15 cellular contexts compared by ENCODE assay signal in the genomic region with DNA sequence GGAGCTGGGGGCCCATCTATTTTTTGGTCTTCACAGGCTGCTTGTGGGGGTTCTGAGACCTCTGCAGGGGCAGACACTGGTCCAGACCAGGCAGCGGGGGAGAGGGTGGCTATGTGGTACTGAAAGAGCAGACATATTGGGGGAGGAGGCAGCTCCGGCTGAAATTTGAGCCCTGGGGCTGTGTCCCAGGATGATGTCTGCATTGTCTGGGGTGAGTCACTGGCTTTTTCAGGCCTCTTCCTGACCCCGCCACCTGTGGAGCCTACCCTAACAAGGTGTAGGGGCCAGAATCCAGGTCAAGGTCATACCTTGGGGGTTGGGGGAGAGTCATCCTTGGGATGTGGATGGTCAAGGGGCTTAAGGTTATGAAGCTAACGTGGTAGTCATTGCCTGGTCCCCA. TPM values are rescaled to one million over a fixed set of nuclear protein-coding genes. Genes with fewer than 3 reads are reported as not detected.
DNase-seq lines count a peak whose midpoint lies in the region; ATAC-seq and TF ChIP-seq lines count a peak whose summit lies in the region.
"Had no signal": no experiment of that assay in that cellular context is flagged by ENCODE, and none has a peak within 500 bp of the region (broad histone marks: within the 10 kb centered on the region; RNA-seq: fewer than 3 reads in every experiment).

No MANE protein-coding gene starts in this region.

- DNase-seq in DMS53 (lab: John Stamatoyannopoulos, UW) (peak; percentile 46), DMS53 treated with DMSO at 0.1 percent for 48 hours (lab: John Stamatoyannopoulos, UW; ENCODE audit: unreplicated experiment) (no peak), MG63 (peak; percentile 53), fibroblast of mammary gland (ENCODE audit: low read depth) (peak; percentile 48), sigmoid colon (peak; percentile 48), T-cell (no peak), Kasumi-1 (lab: John Stamatoyannopoulos, UW) (no peak)
- DNase-seq: activated CD4-positive, alpha-beta T cell treated with anti-CD3 and anti-CD28 coated beads, Interleukin-2, amount 50 U/mL, for 4 hours; anterior cingulate cortex; Calu3; dorsolateral prefrontal cortex; spleen had no signal

- ATAC-seq in T-cell (replicated peaks in 1 of 4) (no peak), HG03457 (IDR thresholded peaks at IDR 0.05; ENCODE audit: unreplicated experiment) (no peak)
- ATAC-seq: natural killer cell treated with Interleukin-12 subunit alpha and Interleukin-12 subunit beta and Interleukin-15 and Interleukin-18, amount 100 ng/mL, for 72 hours had no signal

- no peaks in the 10 kb centered on the region for H3K27me3 Mint-ChIP-seq in T-cell
- H3K27me3 Mint-ChIP-seq: natural killer cell treated with Interleukin-12 subunit alpha and Interleukin-12 subunit beta and Interleukin-15 and Interleukin-18, amount 100 ng/mL, for 72 hours had no signal

- no peak overlapping the region for H3K4me3 Mint-ChIP-seq in T-cell
- H3K4me3 Mint-ChIP-seq: natural killer cell treated with Interleukin-12 subunit alpha and Interleukin-12 subunit beta and Interleukin-15 and Interleukin-18, amount 100 ng/mL, for 72 hours had no signal

- POLR2A ChIA-PET in T-cell (lab: Charles Lee), result no interaction called here

- CTCF ChIA-PET in T-cell (lab: Charles Lee), result interaction anchor here in 1 of 2 donors (0.8 kb wide), 1 partner anchor 32 kb away, joined by 4 read pairs; no protein-coding TSS in a partner anchor

- peak overlapping the region in 2 of 4 donors; percentile 9 to 65 for H3K27ac ChIP-seq in sigmoid colon
- H3K27ac ChIP-seq: 22Rv1, spleen had no signal

- WGBS in sigmoid colon, 2 donors, result 92 to 96% methylated on average over 4 of the region's 4 CpGs

- no peak overlapping the region for H3K4me3 ChIP-seq in MG63
- H3K4me3 ChIP-seq in fibroblast of mammary gland (ENCODE audit: control insufficient read depth, low read depth, low read length), result no peak overlapping the region
- no peak overlapping the region for H3K4me3 ChIP-seq in sigmoid colon
- H3K4me3 ChIP-seq: spleen had no signal

- H3K4me1 Mint-ChIP-seq in T-cell, result peaks cover 41 to 57% (median 50%) of the 10 kb centered on the region in 3 donors

- H3K9me3 Mint-ChIP-seq in T-cell, result no peaks in the 10 kb centered on the region
- H3K9me3 Mint-ChIP-seq: natural killer cell treated with Interleukin-12 subunit alpha and Interleukin-12 subunit beta and Interleukin-15 and Interleukin-18, amount 100 ng/mL, for 72 hours had no signal

- H3K9me3 ChIP-seq in MG63 (no peaks in the 10 kb centered on the region), sigmoid colon (no peaks in the 10 kb centered on the region)
- H3K9me3 ChIP-seq: spleen had no signal

- H3K36me3 ChIP-seq in MG63, result no peaks in the 10 kb centered on the region
- no peaks in the 10 kb centered on the region for H3K36me3 ChIP-seq in sigmoid colon

- no peak for TF ChIP-seq POLR2A in sigmoid colon (IDR thresholded peaks at IDR 0.05)

- no peak for TF ChIP-seq EP300 in sigmoid colon (IDR thresholded peaks at IDR 0.05)

- H3K4me1 ChIP-seq in sigmoid colon, result peaks cover 0 to 81% (median 61%) of the 10 kb centered on the region in 4 donors

- no peaks in the 10 kb centered on the region for H3K27me3 ChIP-seq in MG63
- no peaks in the 10 kb centered on the region for H3K27me3 ChIP-seq in sigmoid colon
- H3K27me3 ChIP-seq: dorsolateral prefrontal cortex had no signal

- H3K36me3 Mint-ChIP-seq in T-cell, result no peaks in the 10 kb centered on the region
- H3K36me3 Mint-ChIP-seq: natural killer cell treated with Interleukin-12 subunit alpha and Interleukin-12 subunit beta and Interleukin-15 and Interleukin-18, amount 100 ng/mL, for 72 hours had no signal

- TF ChIP-seq CTCF in fibroblast of mammary gland (conservative IDR thresholded peaks at IDR 0.05; ENCODE audit: control insufficient read depth, insufficient read depth, low read depth, low read length) (no peak), sigmoid colon (IDR thresholded peaks at IDR 0.05) (no peak)

- intact Hi-C loops in sigmoid colon (cut with DNase I), result loop anchor here (10.0 kb wide), 1 partner anchor 315 kb away; a partner anchor contains a TSS

- no peak overlapping the region for H3K27ac Mint-ChIP-seq in T-cell
- H3K27ac Mint-ChIP-seq: natural killer cell treated with Interleukin-12 subunit alpha and Interleukin-12 subunit beta and Interleukin-15 and Interleukin-18, amount 100 ng/mL, for 72 hours had no signal

RNA-seq across cellular contexts. Expression of a gene that starts 2.4 kb away (rescaled TPM):
- total RNA-seq in MG63 (2014; rRNA removed; shearing (Covaris generic); ENCODE audit: low replicate concordance), result 1.2 TPM in 1 of 2 replicates, not detected in the other
- 10 to 100 TPM; 23.9 to 94.4 (median 35.1) TPM for total RNA-seq in sigmoid colon
- polyA plus RNA-seq in sigmoid colon, result 1 to 10 TPM in 2 of 3 donors, under 1 TPM in 1; 0.23 to 4.9 (median 3.0) TPM
- 1 to 10 TPM; 2.4 to 4.1 (median 3.6) TPM for total RNA-seq in T-cell

RNA-seq across cellular contexts. Expression of a gene that starts 27.3 kb away (rescaled TPM):
- 12.1 and 15.7 TPM in 2 replicates for total RNA-seq in MG63 (2014; rRNA removed; shearing (Covaris generic); ENCODE audit: low replicate concordance)
- 10 to 100 TPM in 1 of 4 donors, 1 to 10 TPM in 3; 5.4 to 17.2 (median 6.2) TPM for total RNA-seq in sigmoid colon
- 1 to 10 TPM; 1.6 to 5.2 (median 3.0) TPM for polyA plus RNA-seq in sigmoid colon
- total RNA-seq in T-cell, result 1 to 10 TPM; 1.7 to 6.4 (median 4.1) TPM

RNA-seq across cellular contexts. Expression of a gene that starts 30.8 kb away (rescaled TPM):
- 17.1 and 36.4 TPM in 2 replicates for total RNA-seq in MG63 (2014; rRNA removed; shearing (Covaris generic); ENCODE audit: low replicate concordance)
- 10 to 100 TPM; 13.6 to 31.3 (median 16.8) TPM for total RNA-seq in sigmoid colon
- polyA plus RNA-seq in sigmoid colon, result 10 to 100 TPM; 16.9 to 28.5 (median 18.0) TPM
- 10 to 100 TPM; 36.7 to 86.4 (median 71.8) TPM for total RNA-seq in T-cell

RNA-seq across cellular contexts. Expression of a gene that starts 51.8 kb away (rescaled TPM):
- total RNA-seq in MG63 (2014; rRNA removed; shearing (Covaris generic); ENCODE audit: low replicate concordance), result 28.6 and 48.8 TPM in 2 replicates
- total RNA-seq in sigmoid colon (10 to 100 TPM; 28.8 to 41.8 (median 35.4) TPM), T-cell (100 to 1,000 TPM in 3 of 5 donors, 10 to 100 TPM in 2; 56.0 to 166 (median 128) TPM)
- 10 to 100 TPM; 14.4 to 79.0 (median 20.3) TPM for polyA plus RNA-seq in sigmoid colon

RNA-seq across cellular contexts. Expression of a gene that starts 53.4 kb away (rescaled TPM):
- total RNA-seq in MG63 (2014; rRNA removed; shearing (Covaris generic); ENCODE audit: low replicate concordance), result 7.8 and 8.9 TPM in 2 replicates
- 10 to 100 TPM in 1 of 4 donors, 1 to 10 TPM in 3; 4.1 to 10.8 (median 6.7) TPM for total RNA-seq in sigmoid colon
- polyA plus RNA-seq in sigmoid colon, result 10 to 100 TPM in 1 of 3 donors, 1 to 10 TPM in 2; 4.9 to 10.3 (median 5.4) TPM
- 10 to 100 TPM in 4 of 5 donors, 1 to 10 TPM in 1; 7.9 to 23.1 (median 16.5) TPM for total RNA-seq in T-cell

Comparison
In these comparisons a context has a peak if more than half of its experiments do, and no peak if none do; other contexts are left out.
1. DNase-seq: peak in DMS53 (single experiment), MG63 (single experiment), fibroblast of mammary gland (single experiment) and sigmoid colon (single experiment); none in DMS53 treated with DMSO at 0.1 percent for 48 hours (single experiment), T-cell (0 of 34) and Kasumi-1 (0 of 2).
2. RNA of a gene that starts 2.4 kb away (total RNA-seq): 23.9 to 94.4 TPM in sigmoid colon; 2.4 to 4.1 TPM in T-cell and 1.2 TPM in MG63; every median in the first group is over 4 times any median in the second.